In the genomic region with DNA sequence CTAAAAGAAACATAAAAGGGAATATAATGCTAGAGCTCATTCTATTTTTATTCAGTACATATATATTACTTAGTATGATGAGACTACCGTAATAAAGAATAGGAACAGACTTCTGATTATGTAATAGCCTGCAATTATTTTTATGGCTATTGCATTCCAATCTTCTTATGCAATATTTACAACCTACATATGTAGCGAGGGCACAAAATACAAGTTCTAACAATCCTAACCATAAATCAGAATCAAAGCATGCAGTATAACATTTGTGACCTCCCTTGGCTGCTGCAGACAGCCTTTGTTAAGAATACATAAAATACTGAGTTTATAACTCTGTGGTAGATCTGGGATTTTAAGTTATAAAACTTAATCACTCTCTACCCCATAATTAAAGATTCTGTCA, we compare ENCODE assay signal across 23 cellular contexts.
A peak's percentile ranks its signal among the peaks of the same experiment; 100 is the strongest.
DNase-seq lines count a peak whose midpoint lies in the region; ATAC-seq, FAIRE-seq and TF ChIP-seq lines count a peak whose summit lies in the region.
"Had no signal": no experiment of that assay in that cellular context is flagged by ENCODE, and none has a peak within 500 bp of the region (broad histone marks: within the 10 kb centered on the region; RNA-seq: fewer than 3 reads in every experiment).

No MANE protein-coding gene starts in this region.

- FAIRE-seq in endometrium (lab: Jason Lieb, UNC) (peak; percentile 95), small intestine (lab: Jason Lieb, UNC) (peak; percentile 36)
- FAIRE-seq: islet of Langerhans, RCC 7860 had no signal

- H3K27ac Mint-ChIP-seq in MCF 10A (ENCODE audit: low read depth, unreplicated experiment) = peak overlapping the region; percentile 39
- H3K27ac Mint-ChIP-seq: activated CD8-positive, alpha-beta T cell treated with anti-CD3 and anti-CD28 coated beads, Interleukin-2, amount 10 ng/mL, durations not matched to agents 7 days and 5 days; activated naive CD8-positive, alpha-beta T cell treated with anti-CD3 and anti-CD28 coated beads for 36 hours had no signal

- intact Hi-C loops in MCF 10A (cut with micrococcal nuclease) (no loop called here), breast epithelium (cut with DNase I; ENCODE audit: low total_unique reads) (no loop called here), Right ventricle myocardium inferior (cut with DNase I) (no loop called here)

- TF ChIP-seq CTCF in MCF 10A (IDR thresholded peaks at IDR 0.05; ENCODE audit: unreplicated experiment) (no peak), breast epithelium (IDR thresholded peaks at IDR 0.05) (no peak)

- 22 to 66% (median 33%) methylated on average over 2 of the region's 2 CpGs for WGBS in small intestine, 3 donors

- ATAC-seq in Right ventricle myocardium inferior = no peak
- ATAC-seq: activated CD8-positive, alpha-beta T cell treated with anti-CD3 and anti-CD28 coated beads, Interleukin-2, amount 10 ng/mL, durations not matched to agents 7 days and 5 days had no signal

- H3K4me1 ChIP-seq in breast epithelium (no peaks in the 10 kb centered on the region), small intestine (ENCODE audit: control insufficient read depth in 2 of 2, insufficient read depth in 1 of 2, low read depth in 1 of 2, low read length in 1 of 2) (peaks cover 0 to 3% of the 10 kb centered on the region in 2 donors)

- POLR2A ChIA-PET in MCF 10A (lab: Yijun Ruan, JAX) = interaction anchor here (0.7 to 2.4 kb wide), 8 partner anchors 25 to 341 kb away, joined by 3 to 16 read pairs (median 4); no protein-coding TSS in a partner anchor

- no peaks in the 10 kb centered on the region for H3K27me3 Mint-ChIP-seq in MCF 10A (ENCODE audit: insufficient read depth, unreplicated experiment)
- H3K27me3 Mint-ChIP-seq: activated naive CD8-positive, alpha-beta T cell treated with anti-CD3 and anti-CD28 coated beads for 36 hours; brain; CD4-positive, alpha-beta memory T cell had no signal

- H3K36me3 ChIP-seq in breast epithelium = no peaks in the 10 kb centered on the region
- no peaks in the 10 kb centered on the region for H3K36me3 ChIP-seq in small intestine (ENCODE audit: control insufficient read depth in 2 of 2, insufficient read depth in 2 of 2, low read length in 2 of 2)
- no peaks in the 10 kb centered on the region for H3K36me3 ChIP-seq in H7 (replicated peaks; ENCODE audit: control insufficient read depth, insufficient read depth, low read length)
- H3K36me3 ChIP-seq: WERI-Rb-1 had no signal

- no peak overlapping the region for H3K4me3 Mint-ChIP-seq in MCF 10A (ENCODE audit: unreplicated experiment)
- H3K4me3 Mint-ChIP-seq: activated CD8-positive, alpha-beta T cell treated with anti-CD3 and anti-CD28 coated beads, Interleukin-2, amount 10 ng/mL, durations not matched to agents 7 days and 5 days; activated naive CD8-positive, alpha-beta T cell treated with anti-CD3 and anti-CD28 coated beads for 36 hours; CD4-positive, alpha-beta memory T cell had no signal

- TF ChIP-seq POLR2A in breast epithelium (IDR thresholded peaks at IDR 0.05) = no peak

- CTCF ChIA-PET in MCF 10A (lab: Yijun Ruan, JAX) = interaction anchor here (0.7 to 1.0 kb wide), 2 partner anchors 182 to 384 kb away, joined by 3 read pairs; no protein-coding TSS in a partner anchor

- no peak overlapping the region for H3K4me3 ChIP-seq in breast epithelium
- H3K4me3 ChIP-seq in small intestine (ENCODE audit: low read depth in 1 of 2, low read length in 2 of 2) = no peak overlapping the region
- H3K4me3 ChIP-seq in H7 (ENCODE audit: insufficient read depth, low read depth, low read length) = no peak overlapping the region

- no TSS peak for BruUV-seq in MCF 10A (replicated peaks; lab: Mats Ljungman, UMichigan)

- H3K36me3 Mint-ChIP-seq in MCF 10A (ENCODE audit: insufficient read depth, unreplicated experiment) = no peaks in the 10 kb centered on the region
- H3K36me3 Mint-ChIP-seq: brain had no signal

- H3K27ac ChIP-seq in breast epithelium = no peak overlapping the region
- H3K27ac ChIP-seq in small intestine (ENCODE audit: low read depth in 1 of 2, low read length in 1 of 2) = no peak overlapping the region
- H3K27ac ChIP-seq: WERI-Rb-1 had no signal

- DNase-seq in MCF 10A (ENCODE audit: unreplicated experiment) (peak; percentile 43), breast epithelium (ENCODE audit: low spot score in 2 of 2) (no peak), NCI-H69 (lab: John Stamatoyannopoulos, UW) (peak; percentile 88), small intestine (peak; percentile 84), kidney tubule cell (ENCODE audit: low spot score) (no peak), H7 (no peak), Right ventricle myocardium inferior (ENCODE audit: missing footprints) (no peak)
- DNase-seq: ACHN; activated CD8-positive, alpha-beta T cell treated with anti-CD3 and anti-CD28 coated beads, Interleukin-2, amount 10 ng/mL, durations not matched to agents 7 days and 5 days; activated naive CD8-positive, alpha-beta T cell treated with anti-CD3 and anti-CD28 coated beads for 36 hours; activated T-cell treated with anti-CD3 and anti-CD28 coated beads, Interleukin-2, amount 50 U/mL, for 48 hours; CD4-positive, alpha-beta memory T cell; dermis blood vessel endothelial cell; DMS79 treated with DMSO at 0.1 percent for 48 hours; head of caudate nucleus; mesendoderm; MV-4-11; NCI-H774; WERI-Rb-1 had no signal

- peaks cover 19% of the 10 kb centered on the region for H3K4me1 Mint-ChIP-seq in MCF 10A (ENCODE audit: insufficient read depth, unreplicated experiment)

- H3K9me3 ChIP-seq in breast epithelium (no peaks in the 10 kb centered on the region), small intestine (ENCODE audit: control insufficient read depth, low read depth) (no peaks in the 10 kb centered on the region)

- H3K27me3 ChIP-seq in breast epithelium (no peaks in the 10 kb centered on the region), small intestine (ENCODE audit: control insufficient read depth in 2 of 2, insufficient read depth in 2 of 2, low read length in 2 of 2) (no peaks in the 10 kb centered on the region), H7 (ENCODE audit: control insufficient read depth, insufficient read depth, low read length) (no peaks in the 10 kb centered on the region)

- H3K9me3 Mint-ChIP-seq in MCF 10A (ENCODE audit: unreplicated experiment) = no peaks in the 10 kb centered on the region
- H3K9me3 Mint-ChIP-seq: activated naive CD8-positive, alpha-beta T cell treated with anti-CD3 and anti-CD28 coated beads for 36 hours; brain; CD4-positive, alpha-beta memory T cell had no signal

Comparison
In these comparisons a context has a peak if more than half of its experiments do, and no peak if none do; other contexts are left out.
1. DNase-seq: peak in MCF 10A (single experiment), NCI-H69 (single experiment) and small intestine (single experiment); none in breast epithelium (0 of 2), kidney tubule cell (single experiment), H7 (single experiment) and Right ventricle myocardium inferior (single experiment).